ENCODE assay signal across 18 cellular contexts in genomic region chr6:21141616-21142303, GRCh38.
DNase-seq lines count a peak whose midpoint lies in the region; ATAC-seq, FAIRE-seq and TF ChIP-seq lines count a peak whose summit lies in the region.
"Had no signal": no experiment of that assay in that cellular context is flagged by ENCODE, and none has a peak within 500 bp of the region (broad histone marks: within the 10 kb centered on the region; RNA-seq: fewer than 3 reads in every experiment).

No MANE protein-coding gene starts in this region.

- TF ChIP-seq EP300 in HepG2 (IDR thresholded peaks at IDR 0.05; ENCODE audit: low read depth in 2 of 2, low read length in 2 of 2) (peak in 1 of 2 experiments; percentile 49; a peak in 1 of 4 replicates), HepG2 (CRISPR knock-in tag; IDR thresholded peaks at IDR 0.05; ENCODE audit: borderline replicate concordance) (no peak)

- no peak for FAIRE-seq in HepG2 (lab: Jason Lieb, UNC)
- FAIRE-seq: G401.6, GM12892, GM19239, H54 had no signal

- H3K9me3 ChIP-seq in HepG2 (ENCODE audit: low read length) (no peaks in the 10 kb centered on the region), psoas muscle (no peaks in the 10 kb centered on the region)
- H3K9me3 ChIP-seq: Caco-2, HAP-1 had no signal

- DNase-seq in HepG2 (ENCODE audit: low spot score) (peak; percentile 55), mesothelial cell of epicardium (ENCODE audit: low spot score in 2 of 2, unreplicated experiment in 2 of 2) (no peak), psoas muscle (no peak), T-helper 9 cell (no peak), GM20000 (ENCODE audit: low spot score) (no peak)
- DNase-seq: C1 segment of cervical spinal cord; Caco-2; CD8-positive, alpha-beta T cell; DMS153; DND-41; GOT3; HFFc6 had no signal

- H3K27me3 Mint-ChIP-seq in mesothelial cell of epicardium (ENCODE audit: low read depth): no peaks in the 10 kb centered on the region

- POLR2A ChIA-PET in HepG2 (lab: Yijun Ruan, JAX): no interaction called here

- TF ChIP-seq CTCF in HepG2 (CRISPR knock-in tag; IDR thresholded peaks at IDR 0.05) (no peak), mesothelial cell of epicardium (IDR thresholded peaks at IDR 0.05; ENCODE audit: unreplicated experiment) (no peak), psoas muscle (IDR thresholded peaks at IDR 0.05) (no peak), GM20000 (IDR thresholded peaks at IDR 0.05; ENCODE audit: extremely low read depth, missing control alignments) (no peak)

- H3K4me3 ChIP-seq in HepG2 (replicated peaks in 1 of 3; ENCODE audit: insufficient read depth in 1 of 3, low read depth in 2 of 3, low read length in 3 of 3) (no peak overlapping the region), psoas muscle (peak overlapping the region; percentile 7)
- H3K4me3 ChIP-seq: HAP-1 had no signal

- intact Hi-C loops in HepG2 (cut with micrococcal nuclease; ENCODE audit: unreplicated experiment) (no loop called here), psoas muscle (cut with DNase I) (no loop called here)

- 72% methylated on average over 1 of the region's 1 CpG for WGBS in HepG2 (ENCODE audit: low lambda C conversion rate)
- 92 to 94% (median 93%) methylated on average over 1 of the region's 1 CpG for WGBS in psoas muscle, 3 donors

- no peak overlapping the region for H3K4me2 ChIP-seq in HepG2 (ENCODE audit: low read depth, low read length)

- CTCF ChIA-PET in HepG2 (lab: Yijun Ruan, JAX; ENCODE audit: low intra/inter-chr PET ratio, low total read pairs): no interaction called here

- no peak for TF ChIP-seq POLR2A in HepG2 (IDR thresholded peaks at IDR 0.05; ENCODE audit: insufficient read depth in 1 of 2, low read depth in 2 of 2, low read length in 2 of 2)

- H4K20me1 ChIP-seq in HepG2 (ENCODE audit: insufficient read depth, low read length): no peaks in the 10 kb centered on the region

- H3K9ac ChIP-seq in HepG2 (ENCODE audit: insufficient read depth, low read depth, low read length): no peak overlapping the region

- H3K9me3 Mint-ChIP-seq in mesothelial cell of epicardium: no peaks in the 10 kb centered on the region
- H3K9me3 Mint-ChIP-seq: CD8-positive, alpha-beta T cell; HFFc6 had no signal

- H3K4me1 ChIP-seq in HepG2 (ENCODE audit: insufficient read depth, low read length) (peaks cover 29% of the 10 kb centered on the region), psoas muscle (no peaks in the 10 kb centered on the region)
- H3K4me1 ChIP-seq: Caco-2 had no signal

- no peaks in the 10 kb centered on the region for H3K79me2 ChIP-seq in HepG2 (ENCODE audit: insufficient read depth, low read length)

- H3K4me1 Mint-ChIP-seq in mesothelial cell of epicardium: peaks cover 55% of the 10 kb centered on the region

- in situ Hi-C loops in HepG2 (cut with HindIII; ENCODE audit: extremely low pct_ligation_motif_present, low pct_unique_long_range_greater_than_20kb): no loop called here

- peaks cover 5% of the 10 kb centered on the region for H3K36me3 Mint-ChIP-seq in mesothelial cell of epicardium

- H3K4me3 Mint-ChIP-seq in mesothelial cell of epicardium: no peak overlapping the region
- H3K4me3 Mint-ChIP-seq: CD8-positive, alpha-beta T cell; HFFc6 had no signal

- H2AFZ ChIP-seq in HepG2 (ENCODE audit: low read length): no peak overlapping the region

- ATAC-seq in HepG2 (peak; percentile 99), psoas muscle (no peak), GM18520 (IDR thresholded peaks at IDR 0.05; ENCODE audit: unreplicated experiment) (no peak)
- ATAC-seq: CD8-positive, alpha-beta T cell had no signal

- TF ChIP-seq RAD21 in HepG2 (CRISPR knock-in tag; IDR thresholded peaks at IDR 0.05): no peak

- peak overlapping the region; percentile 17 for H3K27ac Mint-ChIP-seq in mesothelial cell of epicardium
- H3K27ac Mint-ChIP-seq: CD8-positive, alpha-beta T cell; HFFc6 had no signal

- H3K27me3 ChIP-seq in HepG2 (ENCODE audit: control insufficient read depth in 1 of 2, insufficient read depth in 2 of 2, low read length in 2 of 2): no peaks in the 10 kb centered on the region
- no peaks in the 10 kb centered on the region for H3K27me3 ChIP-seq in psoas muscle (ENCODE audit: insufficient read depth in 3 of 3, low read length in 2 of 3)

- no peaks in the 10 kb centered on the region for H3K36me3 ChIP-seq in HepG2 (replicated peaks in 1 of 2; ENCODE audit: control insufficient read depth in 1 of 2, insufficient read depth in 2 of 2, low read length in 2 of 2)
- no peaks in the 10 kb centered on the region for H3K36me3 ChIP-seq in psoas muscle (ENCODE audit: insufficient read depth in 1 of 2, low read depth in 1 of 2)
- H3K36me3 ChIP-seq: HAP-1 had no signal

- H3K27ac ChIP-seq in HepG2 (ENCODE audit: extremely low read length, insufficient read depth, low read length) (peak overlapping the region; percentile 25), psoas muscle (peak overlapping the region; percentile 31)

- no TSS peak for BruUV-seq in HepG2 (replicated peaks; lab: Mats Ljungman, UMichigan)

TF ChIP-seq in HepG2, 621 proteins besides CTCF, POLR2A, EP300 and RAD21 (continues in another document):
- TF ChIP-seq SMARCC2 (IDR thresholded peaks at IDR 0.05) (no peak), MZF1 (CRISPR knock-in tag; IDR thresholded peaks at IDR 0.05; ENCODE audit: borderline replicate concordance) (no peak), MIXL1 (CRISPR knock-in tag; IDR thresholded peaks at IDR 0.05) (peak; percentile 62; the same call in 1 of the 2 replicates), BHLHE40 (IDR thresholded peaks at IDR 0.05; ENCODE audit: low read length) (no peak), ONECUT2 (CRISPR knock-in tag; IDR thresholded peaks at IDR 0.05) (peak; percentile 71; the same call in 1 of the 2 replicates), ETV6 (CRISPR knock-in tag; conservative IDR thresholded peaks at IDR 0.05) (no peak), EHMT2 (IDR thresholded peaks at IDR 0.05; ENCODE audit: borderline replicate concordance, low read depth, low read length) (no peak), EED (CRISPR knock-in tag; IDR thresholded peaks at IDR 0.05) (no peak), ZNF326 (CRISPR knock-in tag; IDR thresholded peaks at IDR 0.05; ENCODE audit: borderline replicate concordance) (no peak), ZNF615 (CRISPR knock-in tag; IDR thresholded peaks at IDR 0.05; ENCODE audit: borderline replicate concordance) (no peak), CHD4 (IDR thresholded peaks at IDR 0.05; ENCODE audit: borderline replicate concordance, low read length) (no peak), SATB2 (CRISPR knock-in tag; IDR thresholded peaks at IDR 0.05) (no peak), LCORL (IDR thresholded peaks at IDR 0.05) (0 out of 2 replicates have a peak, but pooled peaks have one; percentile 7), LCORL (CRISPR knock-in tag; IDR thresholded peaks at IDR 0.05) (peak; percentile 61), PRPF4 (IDR thresholded peaks at IDR 0.05; ENCODE audit: low read depth, low read length, poor library complexity, severe bottlenecking) (no peak), ZSCAN9 (CRISPR knock-in tag; IDR thresholded peaks at IDR 0.05; ENCODE audit: borderline replicate concordance) (no peak), ZNF670 (CRISPR knock-in tag; IDR thresholded peaks at IDR 0.05; ENCODE audit: borderline replicate concordance) (no peak), ZMYM4 (CRISPR knock-in tag; IDR thresholded peaks at IDR 0.05) (peak; percentile 38; the same call in 1 of the 2 replicates), SALL1 (CRISPR knock-in tag; IDR thresholded peaks at IDR 0.05) (peak; percentile 40; the same call in 1 of the 2 replicates), U2AF1 (optimal IDR thresholded peaks at IDR 0.05; ENCODE audit: low read depth, low read length) (no peak), HNF4G (IDR thresholded peaks at IDR 0.05; ENCODE audit: borderline replicate concordance, low read depth, low read length) (peak; percentile 29; the same call in 1 of the 2 replicates), HNF4G (CRISPR knock-in tag; IDR thresholded peaks at IDR 0.05; ENCODE audit: borderline replicate concordance, low read depth) (no peak), GMEB1 (CRISPR knock-in tag; IDR thresholded peaks at IDR 0.05; ENCODE audit: borderline replicate concordance) (no peak), ZNF253 (CRISPR knock-in tag; IDR thresholded peaks at IDR 0.05; ENCODE audit: borderline replicate concordance) (no peak), U2AF2 (IDR thresholded peaks at IDR 0.05; ENCODE audit: low read depth, low read length) (no peak)
